Comparison of ENCODE assay signal across 14 cellular contexts in the genomic region with DNA sequence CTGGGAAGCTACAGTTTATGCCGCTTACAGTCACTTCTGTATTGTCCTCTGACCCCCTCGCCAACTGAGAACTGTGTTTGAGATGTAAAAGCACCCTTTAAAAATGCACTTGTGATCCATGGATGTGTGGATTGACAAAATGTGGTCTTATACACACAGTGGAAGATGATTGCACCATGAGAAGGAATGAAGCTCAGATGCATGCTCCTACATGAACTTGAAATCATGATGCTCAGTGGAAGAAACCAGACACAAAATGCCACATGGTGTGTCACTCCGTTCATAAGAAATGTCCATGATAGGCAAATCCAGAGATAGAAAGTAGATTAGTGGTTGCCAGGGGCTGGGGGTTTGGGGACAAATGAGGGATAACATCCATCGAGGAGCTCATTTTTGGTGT. TPM values are rescaled to one million over a fixed set of nuclear protein-coding genes. Genes with fewer than 3 reads are reported as not detected.
DNase-seq lines count a peak whose midpoint lies in the region; ATAC-seq, FAIRE-seq and TF ChIP-seq lines count a peak whose summit lies in the region.
"Had no signal": no experiment of that assay in that cellular context is flagged by ENCODE, and none has a peak within 500 bp of the region (broad histone marks: within the 10 kb centered on the region; RNA-seq: fewer than 3 reads in every experiment).

No MANE protein-coding gene starts in this region.

- H3K36me3 Mint-ChIP-seq in WTC11 = no peaks in the 10 kb centered on the region

- no peaks in the 10 kb centered on the region for H3K27me3 ChIP-seq in ovary

- CTCF ChIA-PET in WTC11 (lab: Charles Lee) = no interaction called here

- no peak for FAIRE-seq in D721Med (lab: Jason Lieb, UNC)

- DNase-seq in WTC11 (ENCODE audit: low spot score) = no peak
- DNase-seq in epithelial cell of prostate (ENCODE audit: low read depth, low spot score) = peak; percentile 39
- DNase-seq in ovary = no peak
- DNase-seq in Kasumi-1 (lab: John Stamatoyannopoulos, UW) = no peak
- DNase-seq in D721Med (ENCODE audit: insufficient read length, low spot score) = no peak
- no peak for DNase-seq in hippocampal formation (lab: John Stamatoyannopoulos, UW)
- DNase-seq: CD8-positive, alpha-beta memory T cell; DMS153; EL; MV-4-11; NCI-H1417 treated with DMSO at 0.1 percent for 48 hours; SIG-M5 had no signal

- H3K27ac ChIP-seq in KOPT-K1 (ENCODE audit: low read depth, low read length, poor library complexity, severe bottlenecking) (peak overlapping the region; percentile 15), epithelial cell of prostate (no peak overlapping the region), ovary (peak overlapping the region; percentile 14 to 64)

- no peaks in the 10 kb centered on the region for H3K9me3 ChIP-seq in KOPT-K1 (ENCODE audit: insufficient read depth, low read length, poor library complexity, severe bottlenecking)
- H3K9me3 ChIP-seq in ovary = no peaks in the 10 kb centered on the region
- H3K9me3 ChIP-seq: HAP-1 had no signal

- H3K27me3 Mint-ChIP-seq in WTC11 (ENCODE audit: low read depth) = no peaks in the 10 kb centered on the region
- H3K27me3 Mint-ChIP-seq: CD8-positive, alpha-beta memory T cell had no signal

- WGBS in ovary, 3 donors = 93 to 97% (median 93%) methylated on average over 4 of the region's 4 CpGs

- H3K4me3 ChIP-seq in ovary = no peak overlapping the region
- H3K4me3 ChIP-seq: HAP-1 had no signal

- H3K4me1 Mint-ChIP-seq in WTC11 = no peaks in the 10 kb centered on the region

- TF ChIP-seq CTCF in WTC11 (IDR thresholded peaks at IDR 0.05) (no peak), ovary (IDR thresholded peaks at IDR 0.05) (no peak), D721Med (IDR thresholded peaks at IDR 0.05; ENCODE audit: insufficient read depth, missing control alignments) (no peak)

- no peaks in the 10 kb centered on the region for H3K9me3 Mint-ChIP-seq in WTC11
- H3K9me3 Mint-ChIP-seq: CD8-positive, alpha-beta memory T cell had no signal

- no peak for TF ChIP-seq POLR2A in ovary (IDR thresholded peaks at IDR 0.05)

- POLR2A ChIA-PET in WTC11 (lab: Charles Lee) = no interaction called here

- TF ChIP-seq EP300 in ovary (IDR thresholded peaks at IDR 0.05) = no peak

- H3K4me1 ChIP-seq in ovary (ENCODE audit: insufficient read depth) = peaks cover 49% of the 10 kb centered on the region
- H3K4me1 ChIP-seq: HAP-1 had no signal

- H3K4me3 Mint-ChIP-seq in WTC11 = no peak overlapping the region
- H3K4me3 Mint-ChIP-seq: CD8-positive, alpha-beta memory T cell had no signal

- H3K27ac Mint-ChIP-seq in WTC11 = 0 out of 2 replicates have a peak overlapping the region, but pooled peaks have one; percentile 26

- intact Hi-C loops in ovary (cut with DNase I) = no loop called here

- H3K36me3 ChIP-seq in KOPT-K1 (ENCODE audit: insufficient read depth, low read length) (peaks cover 20% of the 10 kb centered on the region), ovary (no peaks in the 10 kb centered on the region)
- H3K36me3 ChIP-seq: HAP-1 had no signal

- no peak for ATAC-seq in WTC11

TF ChIP-seq in WTC11, 78 proteins besides CTCF, POLR2A, EP300 and RAD21:
- TF ChIP-seq ZNF138 (CRISPR knock-in tag; conservative IDR thresholded peaks at IDR 0.05) = no peak
- TF ChIP-seq, protein P1, sequence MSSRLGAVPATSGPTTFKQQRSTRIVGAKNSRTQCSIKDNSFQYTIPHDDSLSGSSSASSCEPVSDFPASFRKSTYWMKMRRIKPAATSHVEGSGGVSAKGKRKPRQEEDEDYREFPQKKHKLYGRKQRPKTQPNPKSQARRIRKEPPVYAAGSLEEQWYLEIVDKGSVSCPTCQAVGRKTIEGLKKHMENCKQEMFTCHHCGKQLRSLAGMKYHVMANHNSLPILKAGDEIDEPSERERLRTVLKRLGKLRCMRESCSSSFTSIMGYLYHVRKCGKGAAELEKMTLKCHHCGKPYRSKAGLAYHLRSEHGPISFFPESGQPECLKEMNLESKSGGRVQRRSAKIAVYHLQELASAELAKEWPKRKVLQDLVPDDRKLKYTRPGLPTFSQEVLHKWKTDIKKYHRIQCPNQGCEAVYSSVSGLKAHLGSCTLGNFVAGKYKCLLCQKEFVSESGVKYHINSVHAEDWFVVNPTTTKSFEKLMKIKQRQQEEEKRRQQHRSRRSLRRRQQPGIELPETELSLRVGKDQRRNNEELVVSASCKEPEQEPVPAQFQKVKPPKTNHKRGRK (CRISPR knock-in tag; IDR thresholded peaks at IDR 0.05; ENCODE audit: borderline replicate concordance) = no peak
- TF ChIP-seq, protein P2, sequence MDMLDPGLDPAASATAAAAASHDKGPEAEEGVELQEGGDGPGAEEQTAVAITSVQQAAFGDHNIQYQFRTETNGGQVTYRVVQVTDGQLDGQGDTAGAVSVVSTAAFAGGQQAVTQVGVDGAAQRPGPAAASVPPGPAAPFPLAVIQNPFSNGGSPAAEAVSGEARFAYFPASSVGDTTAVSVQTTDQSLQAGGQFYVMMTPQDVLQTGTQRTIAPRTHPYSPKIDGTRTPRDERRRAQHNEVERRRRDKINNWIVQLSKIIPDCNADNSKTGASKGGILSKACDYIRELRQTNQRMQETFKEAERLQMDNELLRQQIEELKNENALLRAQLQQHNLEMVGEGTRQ (CRISPR knock-in tag; IDR thresholded peaks at IDR 0.05) = no peak
- TF ChIP-seq NFYB (CRISPR knock-in tag; conservative IDR thresholded peaks at IDR 0.05; ENCODE audit: low read depth) = no peak
- no peak for TF ChIP-seq SOX15 (CRISPR knock-in tag; IDR thresholded peaks at IDR 0.05)
- TF ChIP-seq, protein P3, sequence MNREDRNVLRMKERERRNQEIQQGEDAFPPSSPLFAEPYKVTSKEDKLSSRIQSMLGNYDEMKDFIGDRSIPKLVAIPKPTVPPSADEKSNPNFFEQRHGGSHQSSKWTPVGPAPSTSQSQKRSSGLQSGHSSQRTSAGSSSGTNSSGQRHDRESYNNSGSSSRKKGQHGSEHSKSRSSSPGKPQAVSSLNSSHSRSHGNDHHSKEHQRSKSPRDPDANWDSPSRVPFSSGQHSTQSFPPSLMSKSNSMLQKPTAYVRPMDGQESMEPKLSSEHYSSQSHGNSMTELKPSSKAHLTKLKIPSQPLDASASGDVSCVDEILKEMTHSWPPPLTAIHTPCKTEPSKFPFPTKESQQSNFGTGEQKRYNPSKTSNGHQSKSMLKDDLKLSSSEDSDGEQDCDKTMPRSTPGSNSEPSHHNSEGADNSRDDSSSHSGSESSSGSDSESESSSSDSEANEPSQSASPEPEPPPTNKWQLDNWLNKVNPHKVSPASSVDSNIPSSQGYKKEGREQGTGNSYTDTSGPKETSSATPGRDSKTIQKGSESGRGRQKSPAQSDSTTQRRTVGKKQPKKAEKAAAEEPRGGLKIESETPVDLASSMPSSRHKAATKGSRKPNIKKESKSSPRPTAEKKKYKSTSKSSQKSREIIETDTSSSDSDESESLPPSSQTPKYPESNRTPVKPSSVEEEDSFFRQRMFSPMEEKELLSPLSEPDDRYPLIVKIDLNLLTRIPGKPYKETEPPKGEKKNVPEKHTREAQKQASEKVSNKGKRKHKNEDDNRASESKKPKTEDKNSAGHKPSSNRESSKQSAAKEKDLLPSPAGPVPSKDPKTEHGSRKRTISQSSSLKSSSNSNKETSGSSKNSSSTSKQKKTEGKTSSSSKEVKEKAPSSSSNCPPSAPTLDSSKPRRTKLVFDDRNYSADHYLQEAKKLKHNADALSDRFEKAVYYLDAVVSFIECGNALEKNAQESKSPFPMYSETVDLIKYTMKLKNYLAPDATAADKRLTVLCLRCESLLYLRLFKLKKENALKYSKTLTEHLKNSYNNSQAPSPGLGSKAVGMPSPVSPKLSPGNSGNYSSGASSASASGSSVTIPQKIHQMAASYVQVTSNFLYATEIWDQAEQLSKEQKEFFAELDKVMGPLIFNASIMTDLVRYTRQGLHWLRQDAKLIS (CRISPR knock-in tag; IDR thresholded peaks at IDR 0.05; ENCODE audit: borderline replicate concordance) = no peak
- TF ChIP-seq CREM (CRISPR knock-in tag; IDR thresholded peaks at IDR 0.05) = no peak
- TF ChIP-seq GTF2I (CRISPR knock-in tag; conservative IDR thresholded peaks at IDR 0.05) = no peak
- TF ChIP-seq, protein P4, sequence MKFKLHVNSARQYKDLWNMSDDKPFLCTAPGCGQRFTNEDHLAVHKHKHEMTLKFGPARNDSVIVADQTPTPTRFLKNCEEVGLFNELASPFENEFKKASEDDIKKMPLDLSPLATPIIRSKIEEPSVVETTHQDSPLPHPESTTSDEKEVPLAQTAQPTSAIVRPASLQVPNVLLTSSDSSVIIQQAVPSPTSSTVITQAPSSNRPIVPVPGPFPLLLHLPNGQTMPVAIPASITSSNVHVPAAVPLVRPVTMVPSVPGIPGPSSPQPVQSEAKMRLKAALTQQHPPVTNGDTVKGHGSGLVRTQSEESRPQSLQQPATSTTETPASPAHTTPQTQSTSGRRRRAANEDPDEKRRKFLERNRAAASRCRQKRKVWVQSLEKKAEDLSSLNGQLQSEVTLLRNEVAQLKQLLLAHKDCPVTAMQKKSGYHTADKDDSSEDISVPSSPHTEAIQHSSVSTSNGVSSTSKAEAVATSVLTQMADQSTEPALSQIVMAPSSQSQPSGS (CRISPR knock-in tag; IDR thresholded peaks at IDR 0.05; ENCODE audit: borderline replicate concordance, low read depth) = no peak

RNA-seq across cellular contexts. Expression of a gene that starts 58.0 kb away (rescaled TPM):
- total RNA-seq in WTC11 (2021) (4.8 to 8.2 TPM (median 7.4 TPM) in 3 replicates), ovary (10 to 100 TPM; 11.1 to 71.8 (median 38.2) TPM)
- polyA plus RNA-seq in ovary = 10 to 100 TPM; 11.1 to 12.5 TPM
